Comparison of ENCODE assay signal across 4 cellular contexts in the genomic region with DNA sequence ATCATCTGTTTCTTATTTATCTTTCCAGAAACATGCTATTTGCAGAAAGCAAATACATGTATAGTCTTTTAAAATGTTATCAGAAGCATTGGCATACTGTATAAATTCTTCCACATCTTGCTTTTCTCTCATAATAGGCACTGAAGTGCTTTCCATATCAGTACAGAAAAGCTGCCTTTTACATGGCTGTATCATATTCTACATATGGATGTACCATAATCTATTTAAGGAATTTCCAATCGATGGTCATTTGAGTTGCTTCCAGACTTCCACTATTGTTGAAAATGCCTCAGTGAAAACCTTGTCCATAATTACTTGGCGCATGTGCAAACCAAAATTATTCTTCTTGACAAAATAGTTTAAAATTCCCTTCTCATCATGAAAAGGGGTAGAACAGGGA.
TF ChIP-seq lines count a peak whose summit lies in the region.

No MANE protein-coding gene starts in this region.

TF ChIP-seq in SK-N-SH treated with all-trans-retinoic acid at 6 μM for 48 hours, 23 proteins besides CTCF, POLR2A, EP300 and RAD21:
- TF ChIP-seq ZNF8 (CRISPR knock-in tag; IDR thresholded peaks at IDR 0.05) (peak; percentile 60; the same call in 1 of the 2 replicates), ZFP3 (CRISPR knock-in tag; IDR thresholded peaks at IDR 0.05) (no peak)
- TF ChIP-seq, protein P1, sequence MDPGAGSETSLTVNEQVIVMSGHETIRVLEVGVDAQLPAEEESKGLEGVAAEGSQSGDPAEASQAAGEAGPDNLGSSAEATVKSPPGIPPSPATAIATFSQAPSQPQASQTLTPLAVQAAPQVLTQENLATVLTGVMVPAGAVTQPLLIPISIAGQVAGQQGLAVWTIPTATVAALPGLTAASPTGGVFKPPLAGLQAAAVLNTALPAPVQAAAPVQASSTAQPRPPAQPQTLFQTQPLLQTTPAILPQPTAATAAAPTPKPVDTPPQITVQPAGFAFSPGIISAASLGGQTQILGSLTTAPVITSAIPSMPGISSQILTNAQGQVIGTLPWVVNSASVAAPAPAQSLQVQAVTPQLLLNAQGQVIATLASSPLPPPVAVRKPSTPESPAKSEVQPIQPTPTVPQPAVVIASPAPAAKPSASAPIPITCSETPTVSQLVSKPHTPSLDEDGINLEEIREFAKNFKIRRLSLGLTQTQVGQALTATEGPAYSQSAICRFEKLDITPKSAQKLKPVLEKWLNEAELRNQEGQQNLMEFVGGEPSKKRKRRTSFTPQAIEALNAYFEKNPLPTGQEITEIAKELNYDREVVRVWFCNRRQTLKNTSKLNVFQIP (CRISPR knock-in tag; IDR thresholded peaks at IDR 0.05; ENCODE audit: borderline replicate concordance, low read depth): no peak

TF ChIP-seq in SK-N-SH, 30 proteins besides CTCF, POLR2A, EP300 and RAD21:
- TF ChIP-seq, protein P2, sequence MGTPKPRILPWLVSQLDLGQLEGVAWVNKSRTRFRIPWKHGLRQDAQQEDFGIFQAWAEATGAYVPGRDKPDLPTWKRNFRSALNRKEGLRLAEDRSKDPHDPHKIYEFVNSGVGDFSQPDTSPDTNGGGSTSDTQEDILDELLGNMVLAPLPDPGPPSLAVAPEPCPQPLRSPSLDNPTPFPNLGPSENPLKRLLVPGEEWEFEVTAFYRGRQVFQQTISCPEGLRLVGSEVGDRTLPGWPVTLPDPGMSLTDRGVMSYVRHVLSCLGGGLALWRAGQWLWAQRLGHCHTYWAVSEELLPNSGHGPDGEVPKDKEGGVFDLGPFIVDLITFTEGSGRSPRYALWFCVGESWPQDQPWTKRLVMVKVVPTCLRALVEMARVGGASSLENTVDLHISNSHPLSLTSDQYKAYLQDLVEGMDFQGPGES (IDR thresholded peaks at IDR 0.05; ENCODE audit: low read depth, low read length): no peak
- TF ChIP-seq MXI1 (IDR thresholded peaks at IDR 0.05; ENCODE audit: low read depth, low read length) (no peak), NRF1 (IDR thresholded peaks at IDR 0.05; ENCODE audit: low read depth, low read length) (no peak)

TF ChIP-seq in HEK293, 187 proteins besides CTCF, POLR2A, EP300 and RAD21:
- peak; percentile 74 for TF ChIP-seq ZNF146 (tag by site-specific recombination; IDR thresholded peaks at IDR 0.05)
- TF ChIP-seq HOXC10 (CRISPR knock-in tag; IDR thresholded peaks at IDR 0.05): no peak
TF ChIP-seq in HEK293: peak in this region for 1.

TF ChIP-seq in H1, 55 proteins besides CTCF, POLR2A, EP300 and RAD21:
- no peak for TF ChIP-seq BACH1 (IDR thresholded peaks at IDR 0.05; ENCODE audit: low read length)
- no peak for TF ChIP-seq RBBP5 (IDR thresholded peaks at IDR 0.05; ENCODE audit: borderline replicate concordance, low read depth, low read length)
- no peak for TF ChIP-seq POU5F1 (IDR thresholded peaks at IDR 0.05; ENCODE audit: low read depth, low read length)
- no peak for TF ChIP-seq SRF (IDR thresholded peaks at IDR 0.05; ENCODE audit: low read depth, low read length)
- TF ChIP-seq CEBPB (IDR thresholded peaks at IDR 0.05; ENCODE audit: low read depth, low read length): no peak
- no peak for TF ChIP-seq TCF12 (IDR thresholded peaks at IDR 0.05; ENCODE audit: low read depth, low read length)
- peak; percentile 71 for TF ChIP-seq KDM1A (IDR thresholded peaks at IDR 0.05; ENCODE audit: borderline replicate concordance, low read length)
- no peak for TF ChIP-seq GABPA (IDR thresholded peaks at IDR 0.05; ENCODE audit: borderline replicate concordance, insufficient read depth, low read length)
